In genomic region chr14:98445736-98446135, GRCh38 we compare ENCODE assay signal across 19 cellular contexts.
"Had no signal": no experiment of that assay in that cellular context is flagged by ENCODE, and none has a peak within 500 bp of the region (broad histone marks: within the 10 kb centered on the region; RNA-seq: fewer than 3 reads in every experiment).

No MANE protein-coding gene starts in this region.

- H3K9me3 ChIP-seq: colonic mucosa, heart left ventricle, mucosa of descending colon, pancreas, suprapubic skin, thyroid gland had no signal

- H3K27me3 ChIP-seq: colonic mucosa, pancreas, suprapubic skin, thyroid gland had no signal

- H3K4me3 ChIP-seq: colonic mucosa, heart left ventricle, mucosa of descending colon, pancreas, smooth muscle cell, suprapubic skin, thyroid gland had no signal

- H3K4me3 Mint-ChIP-seq: natural killer cell treated with Interleukin-12 subunit alpha and Interleukin-12 subunit beta and Interleukin-15 and Interleukin-18, amount 100 ng/mL, for 72 hours; type B pancreatic cell had no signal

- ATAC-seq: heart left ventricle; left lobe of liver; mucosa of descending colon; natural killer cell treated with Interleukin-12 subunit alpha and Interleukin-12 subunit beta and Interleukin-15 and Interleukin-18, amount 100 ng/mL, for 72 hours; pancreas; right cardiac atrium; stimulated activated naive CD8-positive, alpha-beta T cell treated with anti-CD3 and anti-CD28 coated beads, Interleukin-15, Interleukin-2, amounts not matched to agents 100 U/mL and 50 U/mL, for 24 hours had no signal

- H3K4me1 ChIP-seq: colonic mucosa, heart left ventricle, pancreas, suprapubic skin, thyroid gland had no signal

- H3K36me3 Mint-ChIP-seq: natural killer cell treated with Interleukin-12 subunit alpha and Interleukin-12 subunit beta and Interleukin-15 and Interleukin-18, amount 100 ng/mL, for 72 hours; type B pancreatic cell had no signal

- H3K9me3 Mint-ChIP-seq: natural killer cell treated with Interleukin-12 subunit alpha and Interleukin-12 subunit beta and Interleukin-15 and Interleukin-18, amount 100 ng/mL, for 72 hours had no signal

- H3K27ac Mint-ChIP-seq: natural killer cell treated with Interleukin-12 subunit alpha and Interleukin-12 subunit beta and Interleukin-15 and Interleukin-18, amount 100 ng/mL, for 72 hours; progenitor cell of endocrine pancreas; type B pancreatic cell had no signal

- H3K36me3 ChIP-seq: colonic mucosa, heart left ventricle, pancreas, suprapubic skin, thyroid gland had no signal

- DNase-seq: colonic mucosa; dermis blood vessel endothelial cell; heart left ventricle; hippocampal formation; kidney glomerular epithelial cell; mammary epithelial cell; mucosa of descending colon; occipital lobe; pancreas; right cardiac atrium; stimulated activated CD4-positive, alpha-beta T cell treated with anti-CD3 and anti-CD28 coated beads, Interleukin-2, amount 100 ng/mL, for 48 hours; stimulated activated naive CD8-positive, alpha-beta T cell treated with anti-CD3 and anti-CD28 coated beads, Interleukin-15, Interleukin-2, amounts not matched to agents 100 U/mL and 50 U/mL, for 24 hours; thyroid gland had no signal

- H3K27ac ChIP-seq: colonic mucosa, heart left ventricle, pancreas, suprapubic skin, thyroid gland had no signal
